ENCODE assay signal across 19 cellular contexts in the genomic region with DNA sequence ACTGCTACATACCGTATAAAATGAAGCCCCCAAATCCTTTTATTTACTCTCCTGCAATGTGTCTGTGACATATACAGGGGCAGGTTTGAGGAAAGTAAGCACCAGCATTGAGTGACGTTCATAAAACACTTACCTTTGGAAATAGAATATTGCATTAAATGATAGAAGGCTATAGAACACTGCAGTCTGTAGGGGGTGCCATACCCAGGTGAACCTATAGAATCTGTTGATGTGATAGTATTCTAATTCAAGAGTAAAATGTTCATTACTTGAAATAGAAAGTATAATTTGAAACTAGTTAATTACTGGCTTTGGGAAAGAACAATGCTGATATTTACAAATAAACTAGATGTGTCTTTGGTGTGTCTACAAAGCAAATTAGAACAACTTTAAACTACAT. TPM values are rescaled to one million over a fixed set of nuclear protein-coding genes. Genes with fewer than 3 reads are reported as not detected.
DNase-seq lines count a peak whose midpoint lies in the region; ATAC-seq, FAIRE-seq and TF ChIP-seq lines count a peak whose summit lies in the region.
"Had no signal": no experiment of that assay in that cellular context is flagged by ENCODE, and none has a peak within 500 bp of the region (broad histone marks: within the 10 kb centered on the region; RNA-seq: fewer than 3 reads in every experiment).

No MANE protein-coding gene starts in this region.

- H3K9ac ChIP-seq in H1 (replicated peaks in 1 of 4; ENCODE audit: extremely low read depth in 1 of 4, low read depth in 3 of 4, low read length in 3 of 4) (no peak overlapping the region), smooth muscle cell (ENCODE audit: low read depth) (no peak overlapping the region)
- H3K9ac ChIP-seq: BLaER1 treated with 17β-estradiol and CSF1 and Interleukin-3, amounts not matched to agents 10 nM and 100 nM had no signal

- H4K91ac ChIP-seq in H1 (replicated peaks; ENCODE audit: insufficient read length, low read length) = no peak overlapping the region

- H3F3A ChIP-seq in smooth muscle cell (ENCODE audit: low read depth) = no peaks in the 10 kb centered on the region

- H3K4ac ChIP-seq in H1 (replicated peaks; ENCODE audit: insufficient read length, low read depth, low read length) = no peak overlapping the region

- H4K20me1 ChIP-seq in H1 (replicated peaks in 1 of 2; ENCODE audit: control insufficient read depth in 1 of 2, insufficient read depth in 2 of 2, low read length in 2 of 2) = no peaks in the 10 kb centered on the region
- H4K20me1 ChIP-seq in smooth muscle cell (ENCODE audit: low read depth) = no peaks in the 10 kb centered on the region
- H4K20me1 ChIP-seq: BLaER1 treated with 17β-estradiol and CSF1 and Interleukin-3, amounts not matched to agents 10 nM and 100 nM had no signal

- H3K56ac ChIP-seq in H1 (replicated peaks; ENCODE audit: insufficient read length, low read depth, low read length) = no peak overlapping the region

- 77% methylated on average over 2 of the region's 2 CpGs; no CpG with 5 or more reads in 1 of the 2 experiments for WGBS in H1 (ENCODE audit: extremely low coverage in 1 of 2, insufficient coverage in 1 of 2, insufficient read length in 1 of 2, insufficient replicate concordance in 2 of 2, low coverage in 1 of 2, low lambda C conversion rate in 2 of 2, missing lambda C conversion rate in 1 of 2), 2 experiments
- 86% methylated on average over 2 of the region's 2 CpGs for WGBS in smooth muscle cell (ENCODE audit: low lambda C conversion rate)

- POLR2A ChIA-PET in H1 (lab: Charles Lee; ENCODE audit: partially characterized antibody) = no interaction called here
- POLR2A ChIA-PET in RWPE1 (lab: Yijun Ruan, JAX; ENCODE audit: low non-redundant PET) = no interaction called here

- H2BK5ac ChIP-seq in H1 (ENCODE audit: low read depth, low read length) = no peak overlapping the region

- H2AK5ac ChIP-seq in H1 (ENCODE audit: low read depth, low read length) = no peak overlapping the region

- no peaks in the 10 kb centered on the region for H3K27me3 ChIP-seq in H1 (replicated peaks in 1 of 4; ENCODE audit: control insufficient read depth in 3 of 4, extremely low read depth in 1 of 4, insufficient read depth in 3 of 4, low read length in 3 of 4)
- no peaks in the 10 kb centered on the region for H3K27me3 ChIP-seq in smooth muscle cell (ENCODE audit: low read depth)
- H3K27me3 ChIP-seq: adrenal gland; BLaER1 treated with 17β-estradiol and CSF1 and Interleukin-3, amounts not matched to agents 10 nM and 100 nM had no signal

- H3K79me2 ChIP-seq in H1 (ENCODE audit: control insufficient read depth in 1 of 2, insufficient read depth in 2 of 2, low read length in 2 of 2) = no peaks in the 10 kb centered on the region
- H3K79me2 ChIP-seq in smooth muscle cell (ENCODE audit: low read depth) = no peaks in the 10 kb centered on the region

- ATAC-seq in GM19395 (IDR thresholded peaks at IDR 0.05; ENCODE audit: unreplicated experiment) (no peak), GM21390 (IDR thresholded peaks at IDR 0.05; ENCODE audit: unreplicated experiment) (no peak)
- ATAC-seq: effector memory CD8-positive, alpha-beta T cell; mucosa of descending colon; stimulated activated effector memory CD8-positive, alpha-beta T cell treated with anti-CD3 and anti-CD28 coated beads, Interleukin-12 subunit alpha, Interleukin-12 subunit beta, amount 100 ng/mL, for 72 hours had no signal

- H3K79me1 ChIP-seq in H1 (ENCODE audit: low read depth, low read length) = no peaks in the 10 kb centered on the region

- TF ChIP-seq EP300 in H1 (IDR thresholded peaks at IDR 0.05; ENCODE audit: borderline replicate concordance in 1 of 2, low read depth in 2 of 2, low read length in 2 of 2) = no peak

- H3K14ac ChIP-seq in H1 (ENCODE audit: insufficient read length) = no peak overlapping the region

- no peak overlapping the region for H2BK12ac ChIP-seq in H1 (ENCODE audit: low read depth, low read length)

- no peak for TF ChIP-seq POLR2A in H1 (IDR thresholded peaks at IDR 0.05; ENCODE audit: control extremely low read depth in 1 of 2, low read depth in 2 of 2, low read length in 2 of 2)

- no peak overlapping the region for H3K4me2 ChIP-seq in H1 (ENCODE audit: insufficient read depth in 1 of 2, low read depth in 2 of 2, low read length in 2 of 2)
- no peak overlapping the region for H3K4me2 ChIP-seq in smooth muscle cell
- H3K4me2 ChIP-seq: BLaER1 treated with 17β-estradiol and CSF1 and Interleukin-3, amounts not matched to agents 10 nM and 100 nM had no signal

- CTCF ChIA-PET in H1 (lab: Charles Lee; ENCODE audit: partially characterized antibody) (interaction anchor here (1.1 to 2.0 kb wide), 5 partner anchors 9 to 393 kb away, joined by 3 to 8 read pairs (median 3); no protein-coding TSS in a partner anchor), RWPE1 (lab: Yijun Ruan, JAX) (interaction anchor here (0.6 kb wide), 1 partner anchor 354 kb away, joined by 5 read pairs; no protein-coding TSS in a partner anchor)

- no peaks in the 10 kb centered on the region; a peak in 1 of 4 replicates for H3K9me3 ChIP-seq in H1 (ENCODE audit: insufficient read depth in 2 of 2, low read depth in 1 of 2, low read length in 1 of 2)
- no peaks in the 10 kb centered on the region for H3K9me3 ChIP-seq in smooth muscle cell (replicated peaks; ENCODE audit: low read depth)
- H3K9me3 ChIP-seq: adrenal gland, mucosa of descending colon, thoracic aorta had no signal

- no peak overlapping the region for H2BK15ac ChIP-seq in H1 (ENCODE audit: low read length)

- FAIRE-seq in H1 (lab: Jason Lieb, UNC) = no peak

- H3K27ac ChIP-seq in H1 (ENCODE audit: low read depth, low read length) (no peak overlapping the region), smooth muscle cell (ENCODE audit: low read depth) (no peak overlapping the region), RWPE1 (no peak overlapping the region)
- H3K27ac ChIP-seq: adrenal gland; BLaER1 treated with 17β-estradiol and CSF1 and Interleukin-3, amounts not matched to agents 10 nM and 100 nM; thoracic aorta had no signal

- H2AFZ ChIP-seq in H1 (ENCODE audit: low read length) (no peak overlapping the region), smooth muscle cell (ENCODE audit: low read depth) (no peak overlapping the region)

- H3K4me1 ChIP-seq in H1 (replicated peaks in 1 of 4; ENCODE audit: control insufficient read depth in 3 of 4, insufficient read depth in 4 of 4, low read length in 3 of 4) (no peaks in the 10 kb centered on the region), smooth muscle cell (ENCODE audit: low read depth) (no peaks in the 10 kb centered on the region)
- H3K4me1 ChIP-seq: adrenal gland; BLaER1 treated with 17β-estradiol and CSF1 and Interleukin-3, amounts not matched to agents 10 nM and 100 nM had no signal

- TF ChIP-seq CTCF in H1 (IDR thresholded peaks at IDR 0.05; ENCODE audit: control extremely low read depth in 1 of 3, insufficient read depth in 1 of 3, low read depth in 1 of 3, low read length in 3 of 3) = peak in 2 of 3 experiments; percentile 14 to 58; a peak in 2 of 4 replicates
- peak; percentile 4 for TF ChIP-seq CTCF in smooth muscle cell (IDR thresholded peaks at IDR 0.05; ENCODE audit: borderline replicate concordance, insufficient read depth, poor library complexity, severe bottlenecking)
- no peak for TF ChIP-seq CTCF in RWPE1 (conservative IDR thresholded peaks at IDR 0.05; ENCODE audit: low read depth)

- no peak overlapping the region for H3K18ac ChIP-seq in H1 (ENCODE audit: extremely low read depth, low read length)

- no peak overlapping the region for H4K8ac ChIP-seq in H1 (ENCODE audit: extremely low read depth, insufficient read depth, low read length)

- H3K36me3 ChIP-seq in H1 (ENCODE audit: control insufficient read depth in 2 of 4, insufficient read depth in 4 of 4, low read length in 3 of 4) (no peaks in the 10 kb centered on the region), smooth muscle cell (ENCODE audit: low read depth) (no peaks in the 10 kb centered on the region)
- H3K36me3 ChIP-seq: adrenal gland; BLaER1 treated with 17β-estradiol and CSF1 and Interleukin-3, amounts not matched to agents 10 nM and 100 nM; thoracic aorta had no signal

- H2BK120ac ChIP-seq in H1 (replicated peaks; ENCODE audit: low read depth, low read length) = no peak overlapping the region

- no peaks in the 10 kb centered on the region for H3K23me2 ChIP-seq in H1 (ENCODE audit: low read depth, low read length)

- H3K4me3 ChIP-seq in H1 (ENCODE audit: extremely low read depth in 1 of 4, insufficient read depth in 2 of 4, low read depth in 3 of 4, low read length in 4 of 4) = no peak overlapping the region
- H3K4me3 ChIP-seq in smooth muscle cell = no peak overlapping the region
- H3K4me3 ChIP-seq: adrenal gland; BLaER1 treated with 17β-estradiol and CSF1 and Interleukin-3, amounts not matched to agents 10 nM and 100 nM; mucosa of descending colon; thoracic aorta had no signal

- H4K5ac ChIP-seq in H1 (ENCODE audit: insufficient read length, low read depth, low read length) = no peak overlapping the region

- DNase-seq in NCI-H748 (lab: John Stamatoyannopoulos, UW; ENCODE audit: unreplicated experiment) (peak; percentile 20), NCI-H748 treated with DMSO at 0.1 percent for 48 hours (lab: John Stamatoyannopoulos, UW) (no peak), OCI-M1 (lab: John Stamatoyannopoulos, UW) (peak; percentile 28), H1 (ENCODE audit: low read depth in 1 of 2, low spot score in 2 of 2) (no peak), smooth muscle cell (lab: John Stamatoyannopoulos, UW; ENCODE audit: unreplicated experiment) (no peak), RWPE1 (ENCODE audit: low spot score) (no peak)
- DNase-seq: activated CD4-positive, alpha-beta T cell treated with anti-CD3 and anti-CD28 coated beads for 4 hours; adrenal gland; effector memory CD8-positive, alpha-beta T cell; NCI-H2029; NCI-H446 treated with DMSO at 0.1 percent for 48 hours had no signal

- H3K23ac ChIP-seq in H1 (ENCODE audit: insufficient read length) = no peak overlapping the region

- peak; percentile 41 to 48 for TF ChIP-seq RAD21 in H1 (IDR thresholded peaks at IDR 0.05 in 1 of 2, conservative IDR thresholded peaks at IDR 0.05 in 1 of 2; ENCODE audit: low read depth in 2 of 2, low read length in 2 of 2)

- no peak overlapping the region for H2BK20ac ChIP-seq in H1 (ENCODE audit: low read length)

TF ChIP-seq in H1, 55 proteins besides CTCF, POLR2A, EP300 and RAD21 (continues in another document):
- TF ChIP-seq BACH1 (IDR thresholded peaks at IDR 0.05; ENCODE audit: low read length) (no peak), ASH2L (IDR thresholded peaks at IDR 0.05; ENCODE audit: low read length) (no peak), SUZ12 (IDR thresholded peaks at IDR 0.05; ENCODE audit: low read length) (no peak)

RNA-seq across cellular contexts. Expression of a gene that starts 47.0 kb away (rescaled TPM):
- not detected in 2 replicates for total RNA-seq in H1 (2021; fragmentation: NEBNext Ultra II Directional; extraction: Animal tissue kit (Norgen Biotek cat#: 25700))
- polyA plus RNA-seq in H1 (2011; rRNA removed) (not detected in 2 replicates), smooth muscle cell (0.26 TPM in 1 of 2 replicates, not detected in the other)
- polyA plus RNA-seq in H1 (2011; cell fraction: cytosol; rRNA removed) = not detected
- polyA plus RNA-seq in H1 (2011; cell fraction: nucleus; rRNA removed) = not detected
- polyA plus RNA-seq in H1 (2012, experiment 1 of 2) = not detected in 4 replicates
- not detected for polyA plus RNA-seq in H1 (2012, experiment 2 of 2)
- polyA plus RNA-seq in H1 (2013, experiment 1 of 2) = not detected
- polyA plus RNA-seq in H1 (2013, experiment 2 of 2) = not detected
- not detected in 2 replicates for polyA minus RNA-seq in H1 (2011; rRNA and poly(A)+ RNA removed)
- polyA minus RNA-seq in H1 (2011; cell fraction: cytosol; rRNA and poly(A)+ RNA removed) = not detected
- not detected for polyA minus RNA-seq in H1 (2011; cell fraction: nucleus; rRNA and poly(A)+ RNA removed)
- not detected in 2 replicates for total RNA-seq in smooth muscle cell
- total RNA-seq: A172, adrenal gland, fibroblast of villous mesenchyme, mucosa of descending colon, thoracic aorta had no signal
- polyA plus RNA-seq: adrenal gland had no signal

Comparison
In these comparisons a context has a peak if more than half of its experiments do, and no peak if none do; other contexts are left out.
1. DNase-seq: peak in NCI-H748 (single experiment) and OCI-M1 (single experiment); none in NCI-H748 treated with DMSO at 0.1 percent for 48 hours (single experiment), H1 (0 of 2), smooth muscle cell (single experiment) and RWPE1 (single experiment).